9 cellular contexts compared by ENCODE assay signal in genomic region chr10:92175164-92175563, GRCh38.
"Had no signal": no experiment of that assay in that cellular context is flagged by ENCODE, and none has a peak within 500 bp of the region (broad histone marks: within the 10 kb centered on the region; RNA-seq: fewer than 3 reads in every experiment).

No MANE protein-coding gene starts in this region.

- H3K36me3 ChIP-seq: HAP-1 had no signal

- H3K4me3 ChIP-seq: HAP-1 had no signal

- H3K27ac ChIP-seq: HL-60, KMS-11 had no signal

- H3K9me3 Mint-ChIP-seq: HFFc6, IgD-negative memory B cell had no signal

- H3K27ac Mint-ChIP-seq: HFFc6 had no signal

- H3K27me3 Mint-ChIP-seq: IgD-negative memory B cell had no signal

- H3K4me3 Mint-ChIP-seq: HFFc6, IgD-negative memory B cell had no signal

- H3K9ac ChIP-seq: KMS-11 had no signal

- H3K4me2 ChIP-seq: KMS-11 had no signal

- H3K9me3 ChIP-seq: HAP-1 had no signal

- DNase-seq: GOT3, H7, HFFc6, KBM-7 had no signal

- FAIRE-seq: HepG2 had no signal
